ENCODE assay signal across 8 cellular contexts in genomic region chr2:179650420-179650819, GRCh38.
"Had no signal": no experiment of that assay in that cellular context is flagged by ENCODE, and none has a peak within 500 bp of the region (broad histone marks: within the 10 kb centered on the region; RNA-seq: fewer than 3 reads in every experiment).

No MANE protein-coding gene starts in this region.

- FAIRE-seq: H1, H54, HTR-8/SVneo, K562 had no signal

- H3K4me2 ChIP-seq: GM23338 had no signal

- H2AFZ ChIP-seq: GM23338 had no signal

- H3K4me3 ChIP-seq: GM23338, K562 had no signal

- DNase-seq: H9, HCEC 1CT, IMR-90 had no signal
